14 cellular contexts compared by ENCODE assay signal in the genomic region with DNA sequence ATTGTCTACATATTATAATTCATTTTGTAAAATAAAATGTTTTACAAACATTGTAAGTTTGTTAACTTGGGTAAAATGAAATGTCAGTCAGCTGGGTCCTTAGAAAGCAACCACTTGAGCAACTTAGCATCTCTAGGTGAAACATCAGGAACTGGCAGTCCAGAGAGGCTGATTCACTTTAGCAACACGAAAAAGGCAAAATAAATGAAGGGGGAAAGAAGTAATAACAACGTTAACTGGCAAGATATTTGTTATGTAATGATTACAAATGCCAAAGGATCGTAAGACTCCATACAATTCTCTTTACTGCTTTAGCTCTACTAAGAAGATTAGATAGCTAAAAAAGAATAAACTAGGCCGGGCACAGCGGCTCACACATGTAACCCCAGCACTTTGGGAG. TPM values are rescaled to one million over a fixed set of nuclear protein-coding genes. Genes with fewer than 3 reads are reported as not detected.
DNase-seq lines count a peak whose midpoint lies in the region; ATAC-seq and TF ChIP-seq lines count a peak whose summit lies in the region.
"Had no signal": no experiment of that assay in that cellular context is flagged by ENCODE, and none has a peak within 500 bp of the region (broad histone marks: within the 10 kb centered on the region; RNA-seq: fewer than 3 reads in every experiment).

No MANE protein-coding gene starts in this region.

- H4K5ac ChIP-seq in IMR-90 (ENCODE audit: low read depth, low read length), result no peak overlapping the region

- no peak overlapping the region for H2BK12ac ChIP-seq in mesenchymal stem cell (ENCODE audit: low read length in 2 of 2)

- H3K9me3 Mint-ChIP-seq in activated CD8-positive, alpha-beta memory T cell treated with anti-CD3 and anti-CD28 coated beads, Interleukin-2, amount 10 ng/mL, durations not matched to agents 7 days and 5 days (ENCODE audit: low read depth), result no peaks in the 10 kb centered on the region
- H3K9me3 Mint-ChIP-seq: activated CD4-positive, alpha-beta T cell treated with anti-CD3 and anti-CD28 coated beads, Interleukin-2, amount 10 ng/mL, durations not matched to agents 7 days and 5 days; central memory CD8-positive, alpha-beta T cell; T-helper 1 cell treated with Interleukin-12 subunit alpha and Interleukin-12 subunit beta and Interleukin-4 antibody, amounts not matched to agents 30 μg/mL and 1 μg/mL, for 36 hours had no signal

- dilution Hi-C loops in IMR-90 (cut with HindIII; ENCODE audit: low sequenced_read_pairs, unreplicated experiment), result no loop called here

- no peak overlapping the region for H4K91ac ChIP-seq in IMR-90 (ENCODE audit: insufficient read depth, low read depth, low read length)
- H4K91ac ChIP-seq in mesenchymal stem cell (ENCODE audit: low read length), result no peak overlapping the region

- no peaks in the 10 kb centered on the region for H3K9me3 ChIP-seq in BLaER1 treated with 17β-estradiol and CSF1 and Interleukin-3, amounts not matched to agents 10 nM and 100 nM (replicated peaks in 1 of 11)
- H3K9me3 ChIP-seq in IMR-90 (ENCODE audit: control insufficient read depth, insufficient read depth, low read length) (no peaks in the 10 kb centered on the region), mesenchymal stem cell (ENCODE audit: control insufficient read depth, low read length) (no peaks in the 10 kb centered on the region), esophagus squamous epithelium (no peaks in the 10 kb centered on the region)

- H3K4me1 Mint-ChIP-seq in activated CD8-positive, alpha-beta memory T cell treated with anti-CD3 and anti-CD28 coated beads, Interleukin-2, amount 10 ng/mL, durations not matched to agents 7 days and 5 days, result peaks cover 51% of the 10 kb centered on the region

- H2BK15ac ChIP-seq in IMR-90 (ENCODE audit: low read depth, low read length) (no peak overlapping the region), mesenchymal stem cell (ENCODE audit: low read depth, poor library complexity, severe bottlenecking) (no peak overlapping the region)

- no peak overlapping the region for H3K23ac ChIP-seq in IMR-90 (ENCODE audit: low read depth, low read length)
- H3K23ac ChIP-seq in mesenchymal stem cell (ENCODE audit: low read length in 2 of 2), result no peak overlapping the region

- no peak overlapping the region for H2BK20ac ChIP-seq in IMR-90 (ENCODE audit: low read depth, low read length)

- H3K79me1 ChIP-seq in IMR-90 (ENCODE audit: low read depth in 1 of 2, low read length in 2 of 2), result peaks cover 0 to 58% of the 10 kb centered on the region in 2 experiments; a peak in 3 of 4 replicates
- no peaks in the 10 kb centered on the region for H3K79me1 ChIP-seq in mesenchymal stem cell (replicated peaks; ENCODE audit: low read length, poor library complexity, severe bottlenecking)

- H2BK120ac ChIP-seq in IMR-90 (ENCODE audit: low read depth, low read length) (no peak overlapping the region), mesenchymal stem cell (ENCODE audit: low read depth, low read length) (no peak overlapping the region)

- 100% methylated on average over 2 of the region's 5 CpGs; no CpG with 5 or more reads in 1 of the 2 experiments for WGBS in IMR-90 (ENCODE audit: extremely low coverage in 2 of 2, insufficient read length in 1 of 2), 2 experiments
- 84% methylated on average over 4 of the region's 5 CpGs for WGBS in mesenchymal stem cell
- WGBS in esophagus squamous epithelium, 2 donors, result 48 to 51% methylated on average over 5 of the region's 5 CpGs

- H4K20me1 ChIP-seq in BLaER1 treated with 17β-estradiol and CSF1 and Interleukin-3, amounts not matched to agents 10 nM and 100 nM, result peaks cover 86 to 100% (median 95%) of the 10 kb centered on the region in 11 experiments
- peaks cover 70% of the 10 kb centered on the region for H4K20me1 ChIP-seq in IMR-90 (ENCODE audit: insufficient read depth, low read length)

- intact Hi-C loops in IMR-90 (cut with micrococcal nuclease) (no loop called here), esophagus squamous epithelium (cut with DNase I) (no loop called here)

- no peak for TF ChIP-seq CTCF in IMR-90 (conservative IDR thresholded peaks at IDR 0.05; ENCODE audit: low read depth, low read length)
- no peak for TF ChIP-seq CTCF in cardiac fibroblast (IDR thresholded peaks at IDR 0.05; ENCODE audit: low read depth, low read length)
- no peak for TF ChIP-seq CTCF in esophagus squamous epithelium (IDR thresholded peaks at IDR 0.05)

- H3K27ac Mint-ChIP-seq in activated CD8-positive, alpha-beta memory T cell treated with anti-CD3 and anti-CD28 coated beads, Interleukin-2, amount 10 ng/mL, durations not matched to agents 7 days and 5 days, result no peak overlapping the region
- H3K27ac Mint-ChIP-seq: activated CD4-positive, alpha-beta T cell treated with anti-CD3 and anti-CD28 coated beads, Interleukin-2, amount 10 ng/mL, durations not matched to agents 7 days and 5 days; T-helper 1 cell treated with Interleukin-12 subunit alpha and Interleukin-12 subunit beta and Interleukin-4 antibody, amounts not matched to agents 30 μg/mL and 1 μg/mL, for 36 hours had no signal

- no peak overlapping the region for H3K4ac ChIP-seq in IMR-90 (ENCODE audit: low read depth, low read length)
- no peak overlapping the region for H3K4ac ChIP-seq in mesenchymal stem cell (ENCODE audit: low read depth in 1 of 2, low read length in 2 of 2)

- H3K36me3 ChIP-seq in BLaER1 treated with 17β-estradiol and CSF1 and Interleukin-3, amounts not matched to agents 10 nM and 100 nM, result peaks cover 0 to 47% (median 15%) of the 10 kb centered on the region in 11 experiments; a peak in 15 of 22 replicates
- H3K36me3 ChIP-seq in IMR-90 (ENCODE audit: control insufficient read depth, insufficient read depth, low read length), result no peaks in the 10 kb centered on the region
- no peaks in the 10 kb centered on the region for H3K36me3 ChIP-seq in mesenchymal stem cell (ENCODE audit: control insufficient read depth in 1 of 2, insufficient read depth in 2 of 2, low read depth in 1 of 2, low read length in 2 of 2)
- H3K36me3 ChIP-seq in esophagus squamous epithelium, result no peaks in the 10 kb centered on the region

- H3K4me2 ChIP-seq in BLaER1 treated with 17β-estradiol and CSF1 and Interleukin-3, amounts not matched to agents 10 nM and 100 nM, result peak overlapping the region; percentile 5 to 99 (median 93); a peak in 13 of 22 replicates
- H3K4me2 ChIP-seq in IMR-90 (ENCODE audit: low read depth, low read length) (no peak overlapping the region), mesenchymal stem cell (ENCODE audit: low read length, poor library complexity, severe bottlenecking) (no peak overlapping the region)

- BruUV-seq in IMR-90 (replicated peaks; lab: Mats Ljungman, UMichigan), result no TSS peak

- in situ Hi-C loops in IMR-90 (cut with MboI; ENCODE audit: low sequenced_read_pairs), result no loop called here

- no peak for TF ChIP-seq RAD21 in IMR-90 (IDR thresholded peaks at IDR 0.05; ENCODE audit: low read length)

- H3K4me1 ChIP-seq in BLaER1 treated with 17β-estradiol and CSF1 and Interleukin-3, amounts not matched to agents 10 nM and 100 nM, result peaks cover 21 to 62% (median 44%) of the 10 kb centered on the region in 10 experiments
- no peaks in the 10 kb centered on the region for H3K4me1 ChIP-seq in IMR-90 (ENCODE audit: control insufficient read depth, insufficient read depth, low read length)
- peaks cover 8% of the 10 kb centered on the region for H3K4me1 ChIP-seq in mesenchymal stem cell (ENCODE audit: control insufficient read depth, insufficient read depth, low read depth, low read length)
- peaks cover 16 to 87% (median 40%) of the 10 kb centered on the region in 3 donors for H3K4me1 ChIP-seq in esophagus squamous epithelium

- no peak overlapping the region for H3K4me3 ChIP-seq in BLaER1 treated with 17β-estradiol and CSF1 and Interleukin-3, amounts not matched to agents 10 nM and 100 nM
- H3K4me3 ChIP-seq in IMR-90 (ENCODE audit: insufficient read depth, low read depth, low read length), result no peak overlapping the region
- no peak overlapping the region for H3K4me3 ChIP-seq in cardiac fibroblast (replicated peaks in 1 of 2; ENCODE audit: low read depth in 2 of 2, low read length in 2 of 2)
- peak overlapping the region in 1 of 2 experiments; percentile 24 for H3K4me3 ChIP-seq in mesenchymal stem cell (ENCODE audit: insufficient read depth in 1 of 2, low read depth in 1 of 2, low read length in 2 of 2)
- H3K4me3 ChIP-seq in esophagus squamous epithelium, result no peak overlapping the region

- peaks cover 5% of the 10 kb centered on the region; the same call in 1 of the 2 replicates for H3K9me1 ChIP-seq in IMR-90 (ENCODE audit: insufficient read depth, low read length)

- DNase-seq in IMR-90, result peak; percentile 66
- DNase-seq in cardiac fibroblast (ENCODE audit: low read depth in 2 of 2), result peak; percentile 32 to 82
- no peak for DNase-seq in mesenchymal stem cell
- no peak for DNase-seq in activated CD8-positive, alpha-beta memory T cell treated with anti-CD3 and anti-CD28 coated beads for 24 hours
- DNase-seq in dedifferentiated amniotic fluid mesenchymal stem cell (ENCODE audit: extremely low spot score), result no peak
- DNase-seq in activated CD8-positive, alpha-beta memory T cell treated with anti-CD3 and anti-CD28 coated beads, Interleukin-2, amount 10 ng/mL, durations not matched to agents 7 days and 5 days, result no peak
- no peak for DNase-seq in esophagus squamous epithelium (lab: John Stamatoyannopoulos, UW)
- DNase-seq: activated CD4-positive, alpha-beta T cell treated with anti-CD3 and anti-CD28 coated beads, Interleukin-2, amount 10 ng/mL, durations not matched to agents 7 days and 5 days; activated effector memory CD4-positive, alpha-beta T cell treated with anti-CD3 and anti-CD28 coated beads, Interleukin-2, amount 50 U/mL, for 16 hours; NCI-H446 had no signal

- H3K27me3 Mint-ChIP-seq in activated CD8-positive, alpha-beta memory T cell treated with anti-CD3 and anti-CD28 coated beads, Interleukin-2, amount 10 ng/mL, durations not matched to agents 7 days and 5 days, result no peaks in the 10 kb centered on the region
- H3K27me3 Mint-ChIP-seq: activated CD4-positive, alpha-beta T cell treated with anti-CD3 and anti-CD28 coated beads, Interleukin-2, amount 10 ng/mL, durations not matched to agents 7 days and 5 days; central memory CD8-positive, alpha-beta T cell had no signal

- ATAC-seq in IMR-90 (ENCODE audit: low read depth), result no peak
- no peak for ATAC-seq in activated CD8-positive, alpha-beta memory T cell treated with anti-CD3 and anti-CD28 coated beads, Interleukin-2, amount 10 ng/mL, durations not matched to agents 7 days and 5 days

- H3K27ac ChIP-seq in BLaER1 treated with 17β-estradiol and CSF1 and Interleukin-3, amounts not matched to agents 10 nM and 100 nM, result no peak overlapping the region
- no peak overlapping the region for H3K27ac ChIP-seq in IMR-90 (ENCODE audit: insufficient read depth, low read length)
- H3K27ac ChIP-seq in mesenchymal stem cell (ENCODE audit: low read length, poor library complexity, severe bottlenecking), result peak overlapping the region; percentile 20
- H3K27ac ChIP-seq in esophagus squamous epithelium, result no peak overlapping the region
- H3K27ac ChIP-seq: C4-2B had no signal

- POLR2A ChIA-PET in IMR-90 (lab: Charles Lee; ENCODE audit: unreplicated experiment), result no interaction called here

- H3K27me3 ChIP-seq in BLaER1 treated with 17β-estradiol and CSF1 and Interleukin-3, amounts not matched to agents 10 nM and 100 nM, result no peaks in the 10 kb centered on the region
- H3K27me3 ChIP-seq in IMR-90 (ENCODE audit: control insufficient read depth, insufficient read depth, low read length), result no peaks in the 10 kb centered on the region
- no peaks in the 10 kb centered on the region for H3K27me3 ChIP-seq in mesenchymal stem cell (ENCODE audit: control insufficient read depth in 1 of 2, insufficient read depth in 1 of 2, low read length in 2 of 2)
- H3K27me3 ChIP-seq in esophagus squamous epithelium, result no peaks in the 10 kb centered on the region

- H4K8ac ChIP-seq in IMR-90 (ENCODE audit: low read depth in 2 of 2, low read length in 2 of 2), result no peak overlapping the region
- H4K8ac ChIP-seq in mesenchymal stem cell (ENCODE audit: low read length), result no peak overlapping the region

- CTCF ChIA-PET in IMR-90 (lab: Yijun Ruan, JAX), result interaction anchor here (1.1 to 1.3 kb wide), 2 partner anchors 10 to 154 kb away, joined by 3 to 4 read pairs; no protein-coding TSS in a partner anchor
- CTCF ChIA-PET in activated CD8-positive, alpha-beta memory T cell treated with anti-CD3 and anti-CD28 coated beads, Interleukin-2, amount 10 ng/mL, durations not matched to agents 7 days and 5 days (lab: Charles Lee), result interaction anchor here (1.1 to 2.1 kb wide), 2 partner anchors 153 to 196 kb away, joined by 3 to 12 read pairs; no protein-coding TSS in a partner anchor

- H3K4me3 Mint-ChIP-seq in activated CD8-positive, alpha-beta memory T cell treated with anti-CD3 and anti-CD28 coated beads, Interleukin-2, amount 10 ng/mL, durations not matched to agents 7 days and 5 days, result no peak overlapping the region
- H3K4me3 Mint-ChIP-seq: activated CD4-positive, alpha-beta T cell treated with anti-CD3 and anti-CD28 coated beads, Interleukin-2, amount 10 ng/mL, durations not matched to agents 7 days and 5 days; central memory CD8-positive, alpha-beta T cell; T-helper 1 cell treated with Interleukin-12 subunit alpha and Interleukin-12 subunit beta and Interleukin-4 antibody, amounts not matched to agents 30 μg/mL and 1 μg/mL, for 36 hours had no signal

- H2AFZ ChIP-seq in IMR-90 (replicated peaks; ENCODE audit: low read length, poor library complexity) (no peak overlapping the region), mesenchymal stem cell (ENCODE audit: low read depth, low read length) (no peak overlapping the region)

- TF ChIP-seq POLR2A in IMR-90 (IDR thresholded peaks at IDR 0.05; ENCODE audit: low read depth, low read length), result no peak
- TF ChIP-seq POLR2A in esophagus squamous epithelium (IDR thresholded peaks at IDR 0.05), result no peak

- no peak overlapping the region for H3K14ac ChIP-seq in IMR-90 (replicated peaks; ENCODE audit: low read depth, low read length)
- no peak overlapping the region for H3K14ac ChIP-seq in mesenchymal stem cell (ENCODE audit: low read length in 2 of 2)

- H2BK5ac ChIP-seq in IMR-90 (ENCODE audit: low read depth, low read length, poor library complexity, severe bottlenecking) (no peak overlapping the region), mesenchymal stem cell (ENCODE audit: low read depth, low read length, poor library complexity, severe bottlenecking) (no peak overlapping the region)

- no peak overlapping the region for H2AK9ac ChIP-seq in IMR-90 (replicated peaks; ENCODE audit: low read depth, low read length, poor library complexity)

- no peak overlapping the region for H3K56ac ChIP-seq in IMR-90 (ENCODE audit: extremely low read depth, insufficient read depth, low read length)

- H3K9ac ChIP-seq in BLaER1 treated with 17β-estradiol and CSF1 and Interleukin-3, amounts not matched to agents 10 nM and 100 nM, result no peak overlapping the region
- H3K9ac ChIP-seq in IMR-90 (ENCODE audit: low read depth, low read length), result no peak overlapping the region
- peak overlapping the region; percentile 28 for H3K9ac ChIP-seq in mesenchymal stem cell (ENCODE audit: low read length)

- peaks cover 16% of the 10 kb centered on the region for H3K36me3 Mint-ChIP-seq in activated CD8-positive, alpha-beta memory T cell treated with anti-CD3 and anti-CD28 coated beads, Interleukin-2, amount 10 ng/mL, durations not matched to agents 7 days and 5 days

- no peak overlapping the region for H2AK5ac ChIP-seq in IMR-90 (ENCODE audit: low read depth, low read length)
- no peak overlapping the region for H2AK5ac ChIP-seq in mesenchymal stem cell (ENCODE audit: low read length, severe bottlenecking)

- H3K18ac ChIP-seq in IMR-90 (ENCODE audit: low read depth, low read length) (no peak overlapping the region), mesenchymal stem cell (ENCODE audit: low read depth in 1 of 2, low read length in 2 of 2) (no peak overlapping the region)

RNA-seq across cellular contexts. Expression of gene PDZD8, which starts 5.0 kb away (rescaled TPM):
- total RNA-seq in IMR-90 (2012; rRNA removed), result 20.4 and 22.5 TPM in 2 replicates
- 11.3 and 11.7 TPM in 2 replicates for polyA plus RNA-seq in IMR-90 (2012; rRNA removed)
- 1.9 and 3.0 TPM in 2 replicates for polyA plus RNA-seq in IMR-90 (2012; cell fraction: cytosol; rRNA removed)
- 0.95 and 4.9 TPM in 2 replicates for polyA plus RNA-seq in IMR-90 (2012; cell fraction: nucleus; rRNA removed; ENCODE audit: low replicate concordance)
- 13.7 TPM for polyA plus RNA-seq in mesenchymal stem cell (2013, experiment 1 of 2)
- polyA plus RNA-seq in mesenchymal stem cell (2013, experiment 2 of 2), result 14.1 TPM
- total RNA-seq in activated CD8-positive, alpha-beta memory T cell treated with anti-CD3 and anti-CD28 coated beads, Interleukin-2, amount 10 ng/mL, durations not matched to agents 7 days and 5 days, result 10 to 100 TPM; 18.0 to 18.3 TPM
- 10 to 100 TPM; 28.1 to 39.2 (median 32.9) TPM for total RNA-seq in esophagus squamous epithelium

Comparison
In these comparisons a context has a peak if more than half of its experiments do, and no peak if none do; other contexts are left out.
1. H3K4me2 ChIP-seq: peak in BLaER1 treated with 17β-estradiol and CSF1 and Interleukin-3, amounts not matched to agents 10 nM and 100 nM (11 of 11); none in IMR-90 (single experiment) and mesenchymal stem cell (single experiment).
2. DNase-seq: peak in IMR-90 (single experiment) and cardiac fibroblast (2 of 2); none in mesenchymal stem cell (single experiment), activated CD8-positive, alpha-beta memory T cell treated with anti-CD3 and anti-CD28 coated beads for 24 hours (single experiment), dedifferentiated amniotic fluid mesenchymal stem cell (single experiment), activated CD8-positive, alpha-beta memory T cell treated with anti-CD3 and anti-CD28 coated beads, Interleukin-2, amount 10 ng/mL, durations not matched to agents 7 days and 5 days (single experiment) and esophagus squamous epithelium (single experiment).